Comparison of ENCODE assay signal across 19 cellular contexts in genomic region chr2:64331846-64332245, GRCh38.
DNase-seq lines count a peak whose midpoint lies in the region; ATAC-seq and TF ChIP-seq lines count a peak whose summit lies in the region.
"Had no signal": no experiment of that assay in that cellular context is flagged by ENCODE, and none has a peak within 500 bp of the region (broad histone marks: within the 10 kb centered on the region; RNA-seq: fewer than 3 reads in every experiment).

No MANE protein-coding gene starts in this region.

- no peaks in the 10 kb centered on the region for H3K27me3 ChIP-seq in Loucy (ENCODE audit: insufficient read depth, low read length, poor library complexity, severe bottlenecking)
- no peaks in the 10 kb centered on the region for H3K27me3 ChIP-seq in ascending aorta
- no peaks in the 10 kb centered on the region for H3K27me3 ChIP-seq in H7 (ENCODE audit: control insufficient read depth, insufficient read depth, low read length)
- no peaks in the 10 kb centered on the region for H3K27me3 ChIP-seq in ovary
- H3K27me3 ChIP-seq: esophagus squamous epithelium, gastroesophageal sphincter, suprapubic skin had no signal

- no peaks in the 10 kb centered on the region for H3K9me2 ChIP-seq in Loucy (replicated peaks; ENCODE audit: low read depth, low read length)

- no peaks in the 10 kb centered on the region for H3F3A ChIP-seq in Loucy (ENCODE audit: low read depth)

- H3K9me3 Mint-ChIP-seq in mesothelial cell of epicardium: peaks cover 6% of the 10 kb centered on the region
- H3K9me3 Mint-ChIP-seq in stimulated activated effector memory CD8-positive, alpha-beta T cell treated with anti-CD3 and anti-CD28 coated beads, Interleukin-12 subunit alpha, Interleukin-12 subunit beta, amount 100 ng/mL, for 72 hours: no peaks in the 10 kb centered on the region
- H3K9me3 Mint-ChIP-seq: activated CD4-positive, alpha-beta T cell treated with anti-CD3 and anti-CD28 coated beads, Interleukin-2, amount 10 ng/mL, durations not matched to agents 24 days and 14 days; activated naive CD4-positive, alpha-beta T cell treated with anti-CD3 and anti-CD28 coated beads, Interleukin-2, amount 50 U/mL, for 72 hours; activated T-helper 17 cell treated with anti-CD3 and anti-CD28 coated beads, Interleukin-2, amount 50 U/mL, for 72 hours; memory B cell; naive thymus-derived CD4-positive, alpha-beta T cell had no signal

- H3K36me3 Mint-ChIP-seq in mesothelial cell of epicardium: no peaks in the 10 kb centered on the region
- no peaks in the 10 kb centered on the region for H3K36me3 Mint-ChIP-seq in stimulated activated effector memory CD8-positive, alpha-beta T cell treated with anti-CD3 and anti-CD28 coated beads, Interleukin-12 subunit alpha, Interleukin-12 subunit beta, amount 100 ng/mL, for 72 hours
- H3K36me3 Mint-ChIP-seq: activated naive CD4-positive, alpha-beta T cell treated with anti-CD3 and anti-CD28 coated beads, Interleukin-2, amount 50 U/mL, for 72 hours; memory B cell; naive thymus-derived CD4-positive, alpha-beta T cell had no signal

- no peaks in the 10 kb centered on the region for H4K20me1 ChIP-seq in Loucy (ENCODE audit: insufficient read depth, low read length, poor library complexity, severe bottlenecking)

- H3K36me3 ChIP-seq in Loucy (ENCODE audit: insufficient read depth, low read length) (no peaks in the 10 kb centered on the region), ascending aorta (no peaks in the 10 kb centered on the region), H7 (replicated peaks; ENCODE audit: control insufficient read depth, insufficient read depth, low read length) (no peaks in the 10 kb centered on the region), ovary (no peaks in the 10 kb centered on the region)
- H3K36me3 ChIP-seq: esophagus squamous epithelium, gastroesophageal sphincter, suprapubic skin had no signal

- no peaks in the 10 kb centered on the region for H3K27me3 Mint-ChIP-seq in mesothelial cell of epicardium (ENCODE audit: low read depth)
- H3K27me3 Mint-ChIP-seq: activated T-helper 17 cell treated with anti-CD3 and anti-CD28 coated beads, Interleukin-2, amount 50 U/mL, for 72 hours; memory B cell had no signal

- TF ChIP-seq CTCF in Loucy (conservative IDR thresholded peaks at IDR 0.05; ENCODE audit: low read length): no peak
- no peak for TF ChIP-seq CTCF in ascending aorta (IDR thresholded peaks at IDR 0.05)
- no peak for TF ChIP-seq CTCF in mesothelial cell of epicardium (IDR thresholded peaks at IDR 0.05; ENCODE audit: unreplicated experiment)
- no peak for TF ChIP-seq CTCF in ovary (IDR thresholded peaks at IDR 0.05)

- no peak overlapping the region for H3K4me3 Mint-ChIP-seq in mesothelial cell of epicardium
- no peak overlapping the region for H3K4me3 Mint-ChIP-seq in stimulated activated effector memory CD8-positive, alpha-beta T cell treated with anti-CD3 and anti-CD28 coated beads, Interleukin-12 subunit alpha, Interleukin-12 subunit beta, amount 100 ng/mL, for 72 hours
- H3K4me3 Mint-ChIP-seq: activated T-helper 17 cell treated with anti-CD3 and anti-CD28 coated beads, Interleukin-2, amount 50 U/mL, for 72 hours; endodermal cell; memory B cell; naive thymus-derived CD4-positive, alpha-beta T cell had no signal

- peaks cover 24% of the 10 kb centered on the region for H3K4me1 Mint-ChIP-seq in mesothelial cell of epicardium
- H3K4me1 Mint-ChIP-seq in stimulated activated effector memory CD8-positive, alpha-beta T cell treated with anti-CD3 and anti-CD28 coated beads, Interleukin-12 subunit alpha, Interleukin-12 subunit beta, amount 100 ng/mL, for 72 hours: peaks cover 36% of the 10 kb centered on the region

- DNase-seq in ascending aorta (ENCODE audit: low spot score in 2 of 2): no peak
- DNase-seq in mesothelial cell of epicardium (ENCODE audit: low spot score in 2 of 2, unreplicated experiment in 2 of 2): no peak
- no peak for DNase-seq in stimulated activated effector memory CD8-positive, alpha-beta T cell treated with anti-CD3 and anti-CD28 coated beads, Interleukin-12 subunit alpha, Interleukin-12 subunit beta, amount 100 ng/mL, for 72 hours (ENCODE audit: low spot score in 2 of 2)
- no peak for DNase-seq in H7
- DNase-seq in ovary: no peak
- DNase-seq: activated CD4-positive, alpha-beta T cell treated with anti-CD3 and anti-CD28 coated beads, Interleukin-2, amount 10 ng/mL, durations not matched to agents 24 days and 14 days; esophagus squamous epithelium; naive thymus-derived CD4-positive, alpha-beta T cell; T-helper 1 cell had no signal

- 74 to 83% (median 82%) methylated on average over 3 of the region's 3 CpGs for WGBS in ovary, 3 donors

- no peaks in the 10 kb centered on the region for H3K79me2 ChIP-seq in Loucy (ENCODE audit: insufficient read depth, low read length)

- H3K4me3 ChIP-seq in Loucy (ENCODE audit: low read length, poor library complexity, severe bottlenecking): no peak overlapping the region
- H3K4me3 ChIP-seq in ascending aorta: no peak overlapping the region
- H3K4me3 ChIP-seq in H7 (ENCODE audit: insufficient read depth, low read depth, low read length): no peak overlapping the region
- no peak overlapping the region for H3K4me3 ChIP-seq in ovary
- H3K4me3 ChIP-seq: esophagus squamous epithelium, gastroesophageal sphincter, suprapubic skin had no signal

- H3K27ac Mint-ChIP-seq in mesothelial cell of epicardium: peak overlapping the region; percentile 47
- H3K27ac Mint-ChIP-seq in stimulated activated effector memory CD8-positive, alpha-beta T cell treated with anti-CD3 and anti-CD28 coated beads, Interleukin-12 subunit alpha, Interleukin-12 subunit beta, amount 100 ng/mL, for 72 hours: peak overlapping the region; percentile 33
- H3K27ac Mint-ChIP-seq: activated CD4-positive, alpha-beta T cell treated with anti-CD3 and anti-CD28 coated beads, Interleukin-2, amount 10 ng/mL, durations not matched to agents 24 days and 14 days; activated naive CD4-positive, alpha-beta T cell treated with anti-CD3 and anti-CD28 coated beads, Interleukin-2, amount 50 U/mL, for 72 hours; memory B cell; naive thymus-derived CD4-positive, alpha-beta T cell had no signal

- TF ChIP-seq POLR2A in ovary (IDR thresholded peaks at IDR 0.05): no peak

- no peaks in the 10 kb centered on the region for H3K9me3 ChIP-seq in Loucy (ENCODE audit: insufficient read depth, low read depth, low read length)
- H3K9me3 ChIP-seq in ascending aorta: no peaks in the 10 kb centered on the region
- H3K9me3 ChIP-seq in ovary: no peaks in the 10 kb centered on the region
- H3K9me3 ChIP-seq: esophagus squamous epithelium, gastroesophageal sphincter, suprapubic skin had no signal

- H3K4me1 ChIP-seq in Loucy (ENCODE audit: insufficient read depth, low read length, poor library complexity, severe bottlenecking) (peaks cover 13% of the 10 kb centered on the region), ascending aorta (peaks cover 13 to 35% of the 10 kb centered on the region in 2 donors), ovary (ENCODE audit: insufficient read depth) (peaks cover 6% of the 10 kb centered on the region)

- H3K9ac ChIP-seq in Loucy (ENCODE audit: low read depth, low read length, poor library complexity, severe bottlenecking): no peak overlapping the region

- peak overlapping the region; percentile 44; the same call in 1 of the 2 replicates for H2AFZ ChIP-seq in Loucy (ENCODE audit: low read length)

- no peak for TF ChIP-seq EP300 in ovary (IDR thresholded peaks at IDR 0.05)

- no peak for ATAC-seq in stimulated activated effector memory CD8-positive, alpha-beta T cell treated with anti-CD3 and anti-CD28 coated beads, Interleukin-12 subunit alpha, Interleukin-12 subunit beta, amount 100 ng/mL, for 72 hours
- ATAC-seq in GM18511 (IDR thresholded peaks at IDR 0.05; ENCODE audit: unreplicated experiment): no peak
- ATAC-seq in GM21447 (IDR thresholded peaks at IDR 0.05; ENCODE audit: unreplicated experiment): no peak
- ATAC-seq: activated naive CD4-positive, alpha-beta T cell treated with anti-CD3 and anti-CD28 coated beads, Interleukin-2, amount 50 U/mL, for 72 hours; activated T-helper 17 cell treated with anti-CD3 and anti-CD28 coated beads, Interleukin-2, amount 50 U/mL, for 72 hours; gastroesophageal sphincter; naive thymus-derived CD4-positive, alpha-beta T cell had no signal

- intact Hi-C loops in ascending aorta (cut with DNase I): loop anchor here (1.0 to 5.0 kb wide), 9 partner anchors 28 to 657 kb away; partner anchors contain the start of genes LGALSL and SLC1A4
- intact Hi-C loops in ovary (cut with DNase I): loop anchor here (2.0 to 10.0 kb wide), 5 partner anchors 150 to 540 kb away; no protein-coding TSS in a partner anchor

- peak overlapping the region; percentile 88 to 93 for H3K27ac ChIP-seq in ascending aorta
- no peak overlapping the region for H3K27ac ChIP-seq in ovary
- H3K27ac ChIP-seq: C4-2B had no signal

- peak overlapping the region; percentile 48 for H3K4me2 ChIP-seq in Loucy (ENCODE audit: low read depth, low read length, poor library complexity, severe bottlenecking)

Comparison
In these comparisons a context has a peak if more than half of its experiments do, and no peak if none do; other contexts are left out.
1. H3K27ac ChIP-seq: peak in ascending aorta (2 of 2); none in ovary (0 of 2).